In the genomic region with DNA sequence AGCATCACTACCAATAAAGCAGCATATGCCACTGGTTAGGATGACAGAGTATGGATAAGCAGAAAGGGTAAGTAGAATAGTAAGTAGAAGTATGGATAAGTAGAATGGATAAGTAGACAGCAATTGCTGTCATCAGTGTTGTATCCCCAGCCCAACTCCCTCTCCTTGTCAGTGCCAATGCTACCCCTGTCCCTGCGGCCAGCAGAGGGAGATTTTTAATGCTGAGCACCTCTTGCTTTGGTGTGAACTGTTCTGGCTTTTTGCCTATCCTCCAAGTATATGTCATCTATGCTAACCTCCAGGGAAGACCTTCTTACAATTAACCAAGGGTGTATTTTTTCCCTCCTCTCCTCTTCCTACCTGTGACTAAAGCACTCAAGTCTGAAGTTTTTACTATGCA, we compare ENCODE assay signal across 9 cellular contexts.
DNase-seq lines count a peak whose midpoint lies in the region; ATAC-seq and TF ChIP-seq lines count a peak whose summit lies in the region.
"Had no signal": no experiment of that assay in that cellular context is flagged by ENCODE, and none has a peak within 500 bp of the region (broad histone marks: within the 10 kb centered on the region; RNA-seq: fewer than 3 reads in every experiment).

No MANE protein-coding gene starts in this region.

- ATAC-seq in GM18861 (IDR thresholded peaks at IDR 0.05; ENCODE audit: unreplicated experiment), result peak; percentile 56
- ATAC-seq in GM18520 (IDR thresholded peaks at IDR 0.05; ENCODE audit: unreplicated experiment), result no peak
- no peak for ATAC-seq in GM21825 (IDR thresholded peaks at IDR 0.05; ENCODE audit: unreplicated experiment)

- no peak for TF ChIP-seq CTCF in fibroblast of the aortic adventitia (IDR thresholded peaks at IDR 0.05; ENCODE audit: insufficient read depth, low read length)

- DNase-seq in 8988T (peak; percentile 6), NCI-H526 treated with DMSO at 0.1 percent for 48 hours (lab: John Stamatoyannopoulos, UW) (peak; percentile 15), fibroblast of the aortic adventitia (ENCODE audit: low read depth) (peak; percentile 10), T-helper 1 cell (no peak)
- DNase-seq in stimulated activated CD4-positive, alpha-beta T cell treated with anti-CD3 and anti-CD28 coated beads, Interleukin-12 subunit alpha, Interleukin-12 subunit beta, amount 100 ng/mL, for 4 hours, result no peak

- H3K4me3 ChIP-seq in fibroblast of the aortic adventitia (ENCODE audit: low read depth, low read length), result no peak overlapping the region
- H3K4me3 ChIP-seq: skin epidermis had no signal

Comparison
In these comparisons a context has a peak if more than half of its experiments do, and no peak if none do; other contexts are left out.
1. DNase-seq: peak in 8988T (single experiment), NCI-H526 treated with DMSO at 0.1 percent for 48 hours (single experiment) and fibroblast of the aortic adventitia (single experiment); none in T-helper 1 cell (0 of 5) and stimulated activated CD4-positive, alpha-beta T cell treated with anti-CD3 and anti-CD28 coated beads, Interleukin-12 subunit alpha, Interleukin-12 subunit beta, amount 100 ng/mL, for 4 hours (single experiment).